In genomic region chr16:78882150-78882549, GRCh38 we compare ENCODE assay signal across 1 cellular context.
TF ChIP-seq lines count a peak whose summit lies in the region.

No MANE protein-coding gene starts in this region.

TF ChIP-seq in K562, 482 proteins besides CTCF, POLR2A, EP300 and RAD21 (continued from another document):
- no peak for TF ChIP-seq RNF219 (CRISPR knock-in tag; IDR thresholded peaks at IDR 0.05)
